In genomic region chr3:12946134-12946533, GRCh38 we compare ENCODE assay signal across 1 cellular context.
TF ChIP-seq lines count a peak whose summit lies in the region.

No MANE protein-coding gene starts in this region.

TF ChIP-seq in K562, 482 proteins besides CTCF, POLR2A, EP300 and RAD21 (continued from another document):
- TF ChIP-seq GMEB1 (CRISPR knock-in tag; IDR thresholded peaks at IDR 0.05) (no peak), CREBBP (IDR thresholded peaks at IDR 0.05; ENCODE audit: low read depth, low read length) (no peak), FOXA1 (IDR thresholded peaks at IDR 0.05; ENCODE audit: borderline replicate concordance) (no peak)
